ENCODE assay signal across 8 cellular contexts in the genomic region with DNA sequence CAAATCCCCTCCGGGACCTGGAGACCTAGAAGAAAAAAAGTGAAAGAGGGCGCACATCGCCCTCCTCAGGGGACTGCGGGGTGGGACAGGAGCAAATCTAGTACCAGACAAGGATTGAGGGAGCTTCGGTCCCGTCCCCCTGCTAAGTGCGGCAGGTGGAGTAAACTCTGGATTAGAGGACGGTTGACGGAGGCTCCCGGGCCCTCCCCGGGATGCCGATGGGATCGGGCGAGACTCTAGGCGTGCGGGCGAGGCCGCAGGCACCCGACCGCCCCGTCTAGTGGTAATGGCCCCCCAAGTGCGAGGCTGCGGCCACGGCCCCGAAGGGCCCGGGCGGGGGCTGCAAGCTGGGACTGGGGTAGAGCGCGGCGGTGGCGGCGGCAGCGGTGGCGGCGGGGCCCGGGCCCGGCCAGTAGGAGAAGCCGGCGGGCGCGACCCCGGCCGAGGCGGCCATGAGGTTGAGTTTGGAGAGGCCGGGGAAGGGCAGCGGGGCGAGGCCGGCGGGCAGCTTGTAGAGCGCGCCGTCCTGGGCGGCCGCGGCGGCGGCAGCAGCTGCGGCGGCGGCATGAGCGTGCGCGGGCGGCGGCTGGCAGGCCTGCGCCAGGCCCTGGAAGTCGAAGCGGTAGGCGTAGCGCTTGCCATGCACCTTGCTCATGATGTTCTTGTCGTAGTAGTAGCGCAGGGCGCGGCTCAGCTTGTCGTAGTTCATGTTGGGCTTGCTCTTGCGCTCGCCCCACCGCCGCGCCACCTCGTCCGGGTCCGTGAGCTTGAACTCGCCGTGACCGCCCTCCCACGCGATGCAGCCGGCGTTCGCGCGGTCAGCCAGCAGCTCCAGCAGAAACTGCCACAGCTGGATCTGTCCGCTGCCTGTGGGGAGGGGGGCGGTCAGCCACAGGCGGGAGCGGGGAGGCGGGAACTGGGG. TPM values are rescaled to one million over a fixed set of nuclear protein-coding genes. Genes with fewer than 3 reads are reported as not detected.
DNase-seq lines count a peak whose midpoint lies in the region; ATAC-seq and TF ChIP-seq lines count a peak whose summit lies in the region.

No MANE protein-coding gene starts in this region.

- dilution Hi-C loops in mammary epithelial cell (cut with HindIII; ENCODE audit: low sequenced_read_pairs) = no loop called here

- H4K20me1 ChIP-seq in mammary epithelial cell (ENCODE audit: insufficient read depth, low read length) (no peaks in the 10 kb centered on the region), PC-3 (ENCODE audit: low read length) (no peaks in the 10 kb centered on the region)

- peaks cover 15% of the 10 kb centered on the region for H3K4me1 ChIP-seq in mammary epithelial cell (ENCODE audit: insufficient read depth, low read length)
- no peaks in the 10 kb centered on the region for H3K4me1 ChIP-seq in PC-3 (ENCODE audit: insufficient read depth, low read length)

- H3K4me1 Mint-ChIP-seq in naive thymus-derived CD8-positive, alpha-beta T cell = peaks cover 25 to 52% (median 40%) of the 10 kb centered on the region in 4 donors

- in situ Hi-C loops in mammary epithelial cell (cut with MboI; ENCODE audit: low sequenced_read_pairs in 2 of 2) = no loop called here

- peak; percentile 59 for DNase-seq in DMS79 treated with DMSO at 0.1 percent for 48 hours (lab: John Stamatoyannopoulos, UW)
- peak; percentile 62 for DNase-seq in NCI-H1694 treated with DMSO at 0.1 percent for 48 hours (lab: John Stamatoyannopoulos, UW)
- peak; percentile 50 for DNase-seq in mammary epithelial cell
- peak in 3 of 10 donors; percentile 33 to 62 (median 35) for DNase-seq in naive thymus-derived CD8-positive, alpha-beta T cell
- no peak for DNase-seq in amniotic stem cell (lab: John Stamatoyannopoulos, UW)
- no peak for DNase-seq in NCI-H446 (lab: John Stamatoyannopoulos, UW)
- DNase-seq in PC-3 = no peak

- H3K4me2 ChIP-seq in mammary epithelial cell (ENCODE audit: insufficient read depth, low read depth, low read length) (peak overlapping the region; percentile 67), PC-3 (ENCODE audit: low read length) (no peak overlapping the region)

- no peaks in the 10 kb centered on the region for H3K79me2 ChIP-seq in mammary epithelial cell (ENCODE audit: insufficient read depth, low read length)
- H3K79me2 ChIP-seq in PC-3 (ENCODE audit: low read length) = no peaks in the 10 kb centered on the region

- H3K27ac ChIP-seq in mammary epithelial cell (ENCODE audit: insufficient read depth, low read depth, low read length) = no peak overlapping the region
- no peak overlapping the region for H3K27ac ChIP-seq in PC-3 (ENCODE audit: low read length)

- H3K9me3 ChIP-seq in mammary epithelial cell (replicated peaks; ENCODE audit: insufficient read depth, low read length) = no peaks in the 10 kb centered on the region
- no peaks in the 10 kb centered on the region for H3K9me3 ChIP-seq in PC-3 (ENCODE audit: low read length)

- H3K36me3 Mint-ChIP-seq in naive thymus-derived CD8-positive, alpha-beta T cell = peaks cover 0 to 2% (median 0%) of the 10 kb centered on the region in 3 donors

- H2AFZ ChIP-seq in mammary epithelial cell (ENCODE audit: low read depth, low read length) (peak overlapping the region; percentile 32), PC-3 (ENCODE audit: low read length) (no peak overlapping the region)

- peak overlapping the region; percentile 76 to 95 (median 86) for H3K4me3 Mint-ChIP-seq in naive thymus-derived CD8-positive, alpha-beta T cell

- CTCF ChIA-PET in mammary epithelial cell (lab: Charles Lee; ENCODE audit: low non-redundant PET) (no interaction called here), PC-3 (lab: Charles Lee) (no interaction called here)

- H3K27me3 ChIP-seq in mammary epithelial cell (ENCODE audit: insufficient read depth, low read length) = peaks cover 53% of the 10 kb centered on the region
- H3K27me3 ChIP-seq in PC-3 (ENCODE audit: low read length) = peaks cover 41% of the 10 kb centered on the region

- H3K27me3 Mint-ChIP-seq in naive thymus-derived CD8-positive, alpha-beta T cell = peaks cover 33 to 100% (median 60%) of the 10 kb centered on the region in 5 donors

- no peaks in the 10 kb centered on the region for H3F3A ChIP-seq in PC-3 (ENCODE audit: low read length, unreplicated experiment)

- no peaks in the 10 kb centered on the region for H3K36me3 ChIP-seq in mammary epithelial cell (ENCODE audit: insufficient read depth, low read length)
- no peaks in the 10 kb centered on the region for H3K36me3 ChIP-seq in PC-3 (ENCODE audit: low read depth, low read length)

- no peaks in the 10 kb centered on the region for H3K9me2 ChIP-seq in PC-3 (replicated peaks; ENCODE audit: low read length)

- BruUV-seq in mammary epithelial cell (replicated peaks; lab: Mats Ljungman, UMichigan) = no TSS peak
- BruUV-seq in PC-3 (replicated peaks; lab: Mats Ljungman, UMichigan) = no TSS peak

- H3K4me3 ChIP-seq in mammary epithelial cell (replicated peaks in 1 of 3; ENCODE audit: insufficient read depth in 1 of 3, low read depth in 2 of 3, low read length in 3 of 3) = peak overlapping the region in 1 of 3 experiments; percentile 24
- H3K4me3 ChIP-seq in PC-3 (ENCODE audit: low read length) = no peak overlapping the region

- no peaks in the 10 kb centered on the region for H3K9me3 Mint-ChIP-seq in naive thymus-derived CD8-positive, alpha-beta T cell

- peak overlapping the region in 2 of 10 donors; percentile 25 to 75 for H3K27ac Mint-ChIP-seq in naive thymus-derived CD8-positive, alpha-beta T cell

- H3K9ac ChIP-seq in mammary epithelial cell (ENCODE audit: insufficient read depth, low read length) (no peak overlapping the region), PC-3 (ENCODE audit: low read length) (no peak overlapping the region)

- intact Hi-C loops in mammary epithelial cell (cut with micrococcal nuclease) (loop anchor here (2.0 to 5.0 kb wide), 2 partner anchors 76 to 129 kb away; no protein-coding TSS in a partner anchor), PC-3 (cut with micrococcal nuclease) (loop anchor here (5.0 kb wide), 1 partner anchor 104 kb away; no protein-coding TSS in a partner anchor)

- POLR2A ChIA-PET in naive thymus-derived CD8-positive, alpha-beta T cell (lab: Charles Lee) = interaction anchor here (0.6 to 0.8 kb wide), 2 partner anchors 97 to 341 kb away, joined by 3 to 4 read pairs; no protein-coding TSS in a partner anchor
- POLR2A ChIA-PET in PC-3 (lab: Charles Lee; ENCODE audit: unreplicated experiment) = no interaction called here

- TF ChIP-seq CTCF in mammary epithelial cell (conservative IDR thresholded peaks at IDR 0.05 in 1 of 2, IDR thresholded peaks at IDR 0.05 in 1 of 2; ENCODE audit: extremely low read depth in 1 of 2, insufficient read depth in 1 of 2, low read depth in 1 of 2, low read length in 2 of 2) = no peak
- TF ChIP-seq CTCF in PC-3 (conservative IDR thresholded peaks at IDR 0.05; ENCODE audit: low read depth, low read length) = no peak

- peak; percentile 39 to 59 for ATAC-seq in naive thymus-derived CD8-positive, alpha-beta T cell
- ATAC-seq in HG03460 (IDR thresholded peaks at IDR 0.05; ENCODE audit: unreplicated experiment) (no peak), PC-3 (no peak)

- 1% methylated on average over 13 of the region's 98 CpGs for WGBS in mammary epithelial cell (ENCODE audit: low coverage, missing lambda C conversion rate)

RNA-seq across cellular contexts. Expression of a gene that starts 3.3 kb away (rescaled TPM):
- total RNA-seq in mammary epithelial cell (not detected), PC-3 (2014; rRNA removed) (0.07 TPM in 1 of 2 replicates, not detected in the other)
- not detected for polyA plus RNA-seq in mammary epithelial cell
- polyA minus RNA-seq in mammary epithelial cell = not detected
- total RNA-seq in naive thymus-derived CD8-positive, alpha-beta T cell = not detected
- polyA plus RNA-seq in naive thymus-derived CD8-positive, alpha-beta T cell = not detected

RNA-seq across cellular contexts. Expression of a gene that starts 11.6 kb away (rescaled TPM):
- total RNA-seq in mammary epithelial cell (not detected), PC-3 (2014; rRNA removed) (6.4 and 13.5 TPM in 2 replicates)
- polyA plus RNA-seq in mammary epithelial cell = 0.12 TPM
- not detected for polyA minus RNA-seq in mammary epithelial cell
- not detected for total RNA-seq in naive thymus-derived CD8-positive, alpha-beta T cell
- not detected for polyA plus RNA-seq in naive thymus-derived CD8-positive, alpha-beta T cell

RNA-seq across cellular contexts. Expression of a gene that starts 22.2 kb away (rescaled TPM):
- under 1 TPM in 1 of 2 donors, not detected in 1; 0.49 TPM for total RNA-seq in mammary epithelial cell
- 0.08 TPM for polyA plus RNA-seq in mammary epithelial cell
- polyA minus RNA-seq in mammary epithelial cell = not detected
- not detected for total RNA-seq in naive thymus-derived CD8-positive, alpha-beta T cell
- not detected for polyA plus RNA-seq in naive thymus-derived CD8-positive, alpha-beta T cell
- 0.11 and 0.35 TPM in 2 replicates for total RNA-seq in PC-3 (2014; rRNA removed)

RNA-seq across cellular contexts. Expression of a gene that starts 59.7 kb away (rescaled TPM):
- total RNA-seq in mammary epithelial cell = under 1 TPM in 1 of 2 donors, not detected in 1; 0.50 TPM
- polyA plus RNA-seq in mammary epithelial cell = 0.01 TPM
- polyA minus RNA-seq in mammary epithelial cell = not detected
- total RNA-seq in naive thymus-derived CD8-positive, alpha-beta T cell = not detected
- under 1 TPM in 1 of 3 donors, not detected in 2; 0.23 TPM for polyA plus RNA-seq in naive thymus-derived CD8-positive, alpha-beta T cell
- 0.17 and 0.18 TPM in 2 replicates for total RNA-seq in PC-3 (2014; rRNA removed)

Comparison
In these comparisons a context has a peak if more than half of its experiments do, and no peak if none do; other contexts are left out.
1. DNase-seq: peak in DMS79 treated with DMSO at 0.1 percent for 48 hours (single experiment), NCI-H1694 treated with DMSO at 0.1 percent for 48 hours (single experiment) and mammary epithelial cell (single experiment); none in amniotic stem cell (single experiment), NCI-H446 (0 of 2) and PC-3 (single experiment).
2. ATAC-seq: peak in naive thymus-derived CD8-positive, alpha-beta T cell (2 of 2); none in HG03460 (single experiment) and PC-3 (single experiment).